26 cellular contexts compared by ENCODE assay signal in genomic region chr10:131909929-131910328, GRCh38. TPM values are rescaled to one million over a fixed set of nuclear protein-coding genes. Genes with fewer than 3 reads are reported as not detected.
DNase-seq lines count a peak whose midpoint lies in the region; ATAC-seq and TF ChIP-seq lines count a peak whose summit lies in the region.
"Had no signal": no experiment of that assay in that cellular context is flagged by ENCODE, and none has a peak within 500 bp of the region (broad histone marks: within the 10 kb centered on the region; RNA-seq: fewer than 3 reads in every experiment).

No MANE protein-coding gene starts in this region.

- H3K4me1 ChIP-seq in sigmoid colon (peaks cover 0 to 58% (median 35%) of the 10 kb centered on the region in 4 donors), mammary epithelial cell (ENCODE audit: insufficient read depth, low read length) (peaks cover 28% of the 10 kb centered on the region), osteoblast (ENCODE audit: insufficient read depth, low read length) (no peaks in the 10 kb centered on the region)

- TF ChIP-seq POLR2A in sigmoid colon (IDR thresholded peaks at IDR 0.05), result no peak

- intact Hi-C loops in sigmoid colon (cut with DNase I), result no loop called here
- intact Hi-C loops in mammary epithelial cell (cut with micrococcal nuclease), result no loop called here

- ATAC-seq in activated T-cell treated with anti-CD3 and anti-CD28 coated beads, Interleukin-2, amount 50 U/mL, for 72 hours (replicated peaks in 1 of 2), result no peak
- ATAC-seq: GM12878, HepG2, Panc1 had no signal

- H2AFZ ChIP-seq in mammary epithelial cell (ENCODE audit: low read depth, low read length), result no peak overlapping the region
- H2AFZ ChIP-seq in osteoblast (ENCODE audit: low read length), result no peak overlapping the region
- H2AFZ ChIP-seq: GM23248 had no signal

- no peaks in the 10 kb centered on the region for H3K27me3 ChIP-seq in HL-60 (ENCODE audit: insufficient read depth, poor library complexity, severe bottlenecking)
- H3K27me3 ChIP-seq in sigmoid colon, result no peaks in the 10 kb centered on the region
- no peaks in the 10 kb centered on the region for H3K27me3 ChIP-seq in mammary epithelial cell (ENCODE audit: insufficient read depth, low read length)
- H3K27me3 ChIP-seq in osteoblast (ENCODE audit: insufficient read depth, low read length), result no peaks in the 10 kb centered on the region

- peaks cover 10% of the 10 kb centered on the region for H4K20me1 ChIP-seq in mammary epithelial cell (ENCODE audit: insufficient read depth, low read length)
- H4K20me1 ChIP-seq in osteoblast (ENCODE audit: insufficient read depth, low read length), result peaks cover 44% of the 10 kb centered on the region

- peaks cover 89% of the 10 kb centered on the region for H3K4me1 Mint-ChIP-seq in activated T-cell treated with anti-CD3 and anti-CD28 coated beads, Interleukin-2, amount 50 U/mL, for 24 hours (ENCODE audit: low read depth)
- H3K4me1 Mint-ChIP-seq in activated T-cell treated with anti-CD3 and anti-CD28 coated beads, Interleukin-2, amount 50 U/mL, for 72 hours (ENCODE audit: low read depth), result peaks cover 79% of the 10 kb centered on the region

- in situ Hi-C loops in mammary epithelial cell (cut with MboI; ENCODE audit: low sequenced_read_pairs in 2 of 2), result no loop called here

- H3K27ac ChIP-seq in HL-60 (replicated peaks) (0 out of 2 replicates have a peak overlapping the region, but pooled peaks have one; percentile 3), sigmoid colon (no peak overlapping the region), mammary epithelial cell (ENCODE audit: insufficient read depth, low read depth, low read length) (no peak overlapping the region), coronary artery (no peak overlapping the region), osteoblast (ENCODE audit: low read depth, low read length) (no peak overlapping the region)
- H3K27ac ChIP-seq: 22Rv1, GM23248 had no signal

- H3K4me2 ChIP-seq in mammary epithelial cell (ENCODE audit: insufficient read depth, low read depth, low read length) (no peak overlapping the region), osteoblast (ENCODE audit: insufficient read depth, low read length) (no peak overlapping the region)

- H3K4me3 Mint-ChIP-seq in activated T-cell treated with anti-CD3 and anti-CD28 coated beads, Interleukin-2, amount 50 U/mL, for 24 hours, result no peak overlapping the region
- H3K4me3 Mint-ChIP-seq in activated T-cell treated with anti-CD3 and anti-CD28 coated beads, Interleukin-2, amount 50 U/mL, for 72 hours, result no peak overlapping the region
- H3K4me3 Mint-ChIP-seq: B cell had no signal

- H3K79me2 ChIP-seq in mammary epithelial cell (ENCODE audit: insufficient read depth, low read length) (peaks cover 97% of the 10 kb centered on the region), osteoblast (ENCODE audit: insufficient read depth, low read length) (peaks cover 97% of the 10 kb centered on the region)

- no peak for TF ChIP-seq EP300 in sigmoid colon (IDR thresholded peaks at IDR 0.05)

- peaks cover 86% of the 10 kb centered on the region for H3K36me3 Mint-ChIP-seq in activated T-cell treated with anti-CD3 and anti-CD28 coated beads, Interleukin-2, amount 50 U/mL, for 24 hours (ENCODE audit: low read depth)
- peaks cover 9 to 10% of the 10 kb centered on the region in 2 donors for H3K36me3 Mint-ChIP-seq in activated T-cell treated with anti-CD3 and anti-CD28 coated beads, Interleukin-2, amount 50 U/mL, for 72 hours (ENCODE audit: insufficient read depth in 2 of 2)

- BruUV-seq in mammary epithelial cell (replicated peaks; lab: Mats Ljungman, UMichigan), result no TSS peak

- CTCF ChIA-PET in mammary epithelial cell (lab: Charles Lee; ENCODE audit: low non-redundant PET), result no interaction called here

- H3K36me3 ChIP-seq in sigmoid colon (peaks cover 0 to 5% (median 0%) of the 10 kb centered on the region in 4 donors), mammary epithelial cell (ENCODE audit: insufficient read depth, low read length) (peaks cover 16% of the 10 kb centered on the region), osteoblast (ENCODE audit: insufficient read depth, low read length) (peaks cover 16% of the 10 kb centered on the region)

- peak overlapping the region; percentile 76 for H3K27ac Mint-ChIP-seq in activated T-cell treated with anti-CD3 and anti-CD28 coated beads, Interleukin-2, amount 50 U/mL, for 24 hours
- H3K27ac Mint-ChIP-seq in activated T-cell treated with anti-CD3 and anti-CD28 coated beads, Interleukin-2, amount 50 U/mL, for 72 hours, result no peak overlapping the region
- H3K27ac Mint-ChIP-seq: B cell had no signal

- H3K27me3 Mint-ChIP-seq in activated T-cell treated with anti-CD3 and anti-CD28 coated beads, Interleukin-2, amount 50 U/mL, for 24 hours, result no peaks in the 10 kb centered on the region
- no peaks in the 10 kb centered on the region for H3K27me3 Mint-ChIP-seq in activated T-cell treated with anti-CD3 and anti-CD28 coated beads, Interleukin-2, amount 50 U/mL, for 72 hours (ENCODE audit: low read depth)
- H3K27me3 Mint-ChIP-seq: B cell had no signal

- no peak for DNase-seq in activated T-cell treated with anti-CD3 and anti-CD28 coated beads, Interleukin-2, amount 50 U/mL, for 24 hours
- DNase-seq in activated T-cell treated with anti-CD3 and anti-CD28 coated beads, Interleukin-2, amount 50 U/mL, for 72 hours, result no peak
- DNase-seq in HL-60 (ENCODE audit: low read depth in 1 of 2, low spot score in 1 of 2) (no peak), fibroblast of villous mesenchyme (ENCODE audit: low read depth) (peak; percentile 26), sigmoid colon (peak; percentile 40), mammary epithelial cell (no peak), coronary artery (ENCODE audit: low spot score) (no peak), osteoblast (ENCODE audit: insufficient read length, low spot score, missing footprints) (no peak)
- DNase-seq: Caco-2, DMS 273 treated with DMSO at 0.1 percent for 48 hours, DMS79, EL, GDM1, GM23248, Karpas-422, NCI-H1092, NCI-H1417 treated with DMSO at 0.1 percent for 48 hours, NCI-H1694 treated with DMSO at 0.1 percent for 48 hours, NCI-H2081, NCI-H2227 treated with DMSO at 0.1 percent for 48 hours, SHP77 treated with DMSO at 0.1 percent for 48 hours had no signal

- 92 to 94% methylated on average over 11 of the region's 11 CpGs for WGBS in sigmoid colon, 2 donors
- 92% methylated on average over 11 of the region's 11 CpGs for WGBS in mammary epithelial cell (ENCODE audit: low coverage, missing lambda C conversion rate)

- TF ChIP-seq CTCF in HL-60 (IDR thresholded peaks at IDR 0.05; ENCODE audit: insufficient read depth, low read length) (no peak), fibroblast of villous mesenchyme (IDR thresholded peaks at IDR 0.05; ENCODE audit: insufficient read depth, low read depth, low read length) (no peak), sigmoid colon (IDR thresholded peaks at IDR 0.05) (no peak), mammary epithelial cell (conservative IDR thresholded peaks at IDR 0.05 in 1 of 2, IDR thresholded peaks at IDR 0.05 in 1 of 2; ENCODE audit: extremely low read depth in 1 of 2, insufficient read depth in 1 of 2, low read depth in 1 of 2, low read length in 2 of 2) (no peak), coronary artery (IDR thresholded peaks at IDR 0.05) (no peak), osteoblast (IDR thresholded peaks at IDR 0.05; ENCODE audit: extremely low read depth, low read depth, low read length) (no peak)

- H3K9me3 ChIP-seq in sigmoid colon (no peaks in the 10 kb centered on the region), mammary epithelial cell (replicated peaks; ENCODE audit: insufficient read depth, low read length) (no peaks in the 10 kb centered on the region), osteoblast (ENCODE audit: low read depth, low read length) (no peaks in the 10 kb centered on the region)
- H3K9me3 ChIP-seq: Caco-2 had no signal

- dilution Hi-C loops in mammary epithelial cell (cut with HindIII; ENCODE audit: low sequenced_read_pairs), result loop anchor here (5.0 kb wide), 1 partner anchor 72 kb away; the partner anchor contains the start of gene BNIP3

- H3K4me3 ChIP-seq in HL-60 (replicated peaks; ENCODE audit: insufficient read depth, low read length), result no peak overlapping the region
- H3K4me3 ChIP-seq in fibroblast of villous mesenchyme (ENCODE audit: low read depth, low read length), result no peak overlapping the region
- H3K4me3 ChIP-seq in sigmoid colon, result no peak overlapping the region
- H3K4me3 ChIP-seq in mammary epithelial cell (replicated peaks in 1 of 3; ENCODE audit: insufficient read depth in 1 of 3, low read depth in 2 of 3, low read length in 3 of 3), result no peak overlapping the region
- H3K4me3 ChIP-seq in coronary artery, result no peak overlapping the region
- H3K4me3 ChIP-seq in osteoblast (ENCODE audit: insufficient read depth, low read length), result no peak overlapping the region
- H3K4me3 ChIP-seq: GM12878, GM23248 had no signal

- H3K9ac ChIP-seq in mammary epithelial cell (ENCODE audit: insufficient read depth, low read length), result no peak overlapping the region
- H3K9ac ChIP-seq: GM23248 had no signal

- H3K9me3 Mint-ChIP-seq in activated T-cell treated with anti-CD3 and anti-CD28 coated beads, Interleukin-2, amount 50 U/mL, for 24 hours, result peaks cover 2% of the 10 kb centered on the region
- no peaks in the 10 kb centered on the region for H3K9me3 Mint-ChIP-seq in activated T-cell treated with anti-CD3 and anti-CD28 coated beads, Interleukin-2, amount 50 U/mL, for 72 hours

RNA-seq across cellular contexts. Expression of gene PPP2R2D, which starts 9.1 kb away (rescaled TPM):
- total RNA-seq in activated T-cell treated with anti-CD3 and anti-CD28 coated beads, Interleukin-2, amount 50 U/mL, for 72 hours, result 10 to 100 TPM; 32.5 to 40.7 TPM
- total RNA-seq in fibroblast of villous mesenchyme (25.4 and 30.7 TPM in 2 replicates), sigmoid colon (10 to 100 TPM; 22.7 to 44.0 (median 34.6) TPM), mammary epithelial cell (10 to 100 TPM; 33.7 to 36.5 TPM), osteoblast (23.9 and 30.1 TPM in 2 replicates)
- polyA plus RNA-seq in sigmoid colon (10 to 100 TPM; 18.4 to 23.8 (median 22.8) TPM), mammary epithelial cell (42.4 TPM)
- 63.3 TPM for polyA minus RNA-seq in mammary epithelial cell

Comparison
In these comparisons a context has a peak if more than half of its experiments do, and no peak if none do; other contexts are left out.
1. DNase-seq: peak in fibroblast of villous mesenchyme (single experiment) and sigmoid colon (single experiment); none in activated T-cell treated with anti-CD3 and anti-CD28 coated beads, Interleukin-2, amount 50 U/mL, for 24 hours (single experiment), activated T-cell treated with anti-CD3 and anti-CD28 coated beads, Interleukin-2, amount 50 U/mL, for 72 hours (0 of 2), HL-60 (0 of 2), mammary epithelial cell (single experiment), coronary artery (single experiment) and osteoblast (single experiment).